12 cellular contexts compared by ENCODE assay signal in genomic region chr17:82300228-82300627, GRCh38. TPM values are rescaled to one million over a fixed set of nuclear protein-coding genes. Genes with fewer than 3 reads are reported as not detected.
DNase-seq lines count a peak whose midpoint lies in the region; ATAC-seq lines count a peak whose summit lies in the region.
"Had no signal": no experiment of that assay in that cellular context is flagged by ENCODE, and none has a peak within 500 bp of the region (broad histone marks: within the 10 kb centered on the region; RNA-seq: fewer than 3 reads in every experiment).

No MANE protein-coding gene starts in this region.

- POLR2A ChIA-PET in activated CD4-positive, alpha-beta T cell treated with anti-CD3 and anti-CD28 coated beads, Interleukin-2, amount 10 ng/mL, durations not matched to agents 7 days and 5 days (lab: Charles Lee) = interaction anchor here (1.2 kb wide), 1 partner anchor 21 kb away, joined by 3 read pairs; no protein-coding TSS in a partner anchor
- POLR2A ChIA-PET in activated naive CD8-positive, alpha-beta T cell treated with anti-CD3 and anti-CD28 coated beads, Interleukin-2, amount 10 ng/mL, durations not matched to agents 7 days and 5 days (lab: Charles Lee) = interaction anchor here (2.9 to 9.8 kb wide), 2 partner anchors 13 to 58 kb away, joined by 12 to 222 read pairs; partner anchors contain the start of gene CD7

- no peak for DNase-seq in activated CD4-positive, alpha-beta T cell treated with anti-CD3 and anti-CD28 coated beads, Interleukin-2, amount 10 ng/mL, durations not matched to agents 7 days and 5 days
- DNase-seq in activated CD4-positive, alpha-beta T cell treated with anti-CD3 and anti-CD28 coated beads for 1 hour = no peak
- no peak for DNase-seq in activated naive CD8-positive, alpha-beta T cell treated with anti-CD3 and anti-CD28 coated beads, Interleukin-2, amount 10 ng/mL, durations not matched to agents 7 days and 5 days
- DNase-seq in stimulated activated CD8-positive, alpha-beta memory T cell treated with anti-CD3 and anti-CD28 coated beads, Interleukin-4, amount 100 ng/mL, for 48 hours = peak; percentile 39
- DNase-seq in DMS79 treated with DMSO at 0.1 percent for 48 hours (lab: John Stamatoyannopoulos, UW) = no peak

- peaks cover 87% of the 10 kb centered on the region for H3K4me1 Mint-ChIP-seq in activated CD4-positive, alpha-beta T cell treated with anti-CD3 and anti-CD28 coated beads, Interleukin-2, amount 10 ng/mL, durations not matched to agents 7 days and 5 days
- H3K4me1 Mint-ChIP-seq in IgD-negative memory B cell = peaks cover 31 to 41% (median 35%) of the 10 kb centered on the region in 3 donors
- H3K4me1 Mint-ChIP-seq in activated naive CD8-positive, alpha-beta T cell treated with anti-CD3 and anti-CD28 coated beads, Interleukin-2, amount 10 ng/mL, durations not matched to agents 7 days and 5 days = peaks cover 67% of the 10 kb centered on the region

- CTCF ChIA-PET in activated CD4-positive, alpha-beta T cell treated with anti-CD3 and anti-CD28 coated beads, Interleukin-2, amount 10 ng/mL, durations not matched to agents 7 days and 5 days (lab: Charles Lee) = interaction anchor here (0.8 to 7.7 kb wide), 9 partner anchors 9 to 365 kb away, joined by 3 to 58 read pairs (median 6); partner anchors contain the start of gene CD7

- H3K36me3 Mint-ChIP-seq in activated CD4-positive, alpha-beta T cell treated with anti-CD3 and anti-CD28 coated beads, Interleukin-2, amount 10 ng/mL, durations not matched to agents 7 days and 5 days (ENCODE audit: low read depth) = no peaks in the 10 kb centered on the region
- H3K36me3 Mint-ChIP-seq in IgD-negative memory B cell = no peaks in the 10 kb centered on the region
- H3K36me3 Mint-ChIP-seq in activated naive CD8-positive, alpha-beta T cell treated with anti-CD3 and anti-CD28 coated beads, Interleukin-2, amount 10 ng/mL, durations not matched to agents 7 days and 5 days = no peaks in the 10 kb centered on the region

- H3K27ac Mint-ChIP-seq in activated CD4-positive, alpha-beta T cell treated with anti-CD3 and anti-CD28 coated beads, Interleukin-2, amount 10 ng/mL, durations not matched to agents 7 days and 5 days = peak overlapping the region; percentile 100
- H3K27ac Mint-ChIP-seq in IgD-negative memory B cell = peak overlapping the region; percentile 91 to 93 (median 92)
- peak overlapping the region; percentile 100 for H3K27ac Mint-ChIP-seq in activated naive CD8-positive, alpha-beta T cell treated with anti-CD3 and anti-CD28 coated beads, Interleukin-2, amount 10 ng/mL, durations not matched to agents 7 days and 5 days

- no peaks in the 10 kb centered on the region for H3K9me3 Mint-ChIP-seq in activated CD4-positive, alpha-beta T cell treated with anti-CD3 and anti-CD28 coated beads, Interleukin-2, amount 10 ng/mL, durations not matched to agents 7 days and 5 days
- no peaks in the 10 kb centered on the region for H3K9me3 Mint-ChIP-seq in IgD-negative memory B cell
- no peaks in the 10 kb centered on the region for H3K9me3 Mint-ChIP-seq in activated naive CD8-positive, alpha-beta T cell treated with anti-CD3 and anti-CD28 coated beads, Interleukin-2, amount 10 ng/mL, durations not matched to agents 7 days and 5 days

- peak overlapping the region; percentile 90 for H3K4me3 Mint-ChIP-seq in activated CD4-positive, alpha-beta T cell treated with anti-CD3 and anti-CD28 coated beads, Interleukin-2, amount 10 ng/mL, durations not matched to agents 7 days and 5 days
- peak overlapping the region in 3 of 4 donors; percentile 52 to 77 (median 67) for H3K4me3 Mint-ChIP-seq in IgD-negative memory B cell
- peak overlapping the region; percentile 89 for H3K4me3 Mint-ChIP-seq in activated naive CD8-positive, alpha-beta T cell treated with anti-CD3 and anti-CD28 coated beads, Interleukin-2, amount 10 ng/mL, durations not matched to agents 7 days and 5 days

- ATAC-seq in activated naive CD8-positive, alpha-beta T cell treated with anti-CD3 and anti-CD28 coated beads, Interleukin-2, amount 10 ng/mL, durations not matched to agents 7 days and 5 days (ENCODE audit: low read depth) = no peak
- ATAC-seq in HG03025 (IDR thresholded peaks at IDR 0.05; ENCODE audit: low FRiP score, unreplicated experiment) (no peak), HG03342 (IDR thresholded peaks at IDR 0.05; ENCODE audit: unreplicated experiment) (no peak)
- ATAC-seq: foreskin keratinocyte had no signal

- H3K27me3 Mint-ChIP-seq in activated CD4-positive, alpha-beta T cell treated with anti-CD3 and anti-CD28 coated beads, Interleukin-2, amount 10 ng/mL, durations not matched to agents 7 days and 5 days = no peaks in the 10 kb centered on the region
- peaks cover 1% of the 10 kb centered on the region for H3K27me3 Mint-ChIP-seq in IgD-negative memory B cell
- H3K27me3 Mint-ChIP-seq in activated naive CD8-positive, alpha-beta T cell treated with anti-CD3 and anti-CD28 coated beads, Interleukin-2, amount 10 ng/mL, durations not matched to agents 7 days and 5 days = no peaks in the 10 kb centered on the region

RNA-seq across cellular contexts. Expression of gene CD7, which starts 17.2 kb away (rescaled TPM):
- total RNA-seq in activated CD4-positive, alpha-beta T cell treated with anti-CD3 and anti-CD28 coated beads, Interleukin-2, amount 10 ng/mL, durations not matched to agents 7 days and 5 days = 100 to 1,000 TPM; 285 to 292 TPM
- polyA plus RNA-seq in IgD-negative memory B cell = 4.4 TPM
- total RNA-seq in activated naive CD8-positive, alpha-beta T cell treated with anti-CD3 and anti-CD28 coated beads, Interleukin-2, amount 10 ng/mL, durations not matched to agents 7 days and 5 days = 100 to 1,000 TPM; 286 to 320 TPM
- total RNA-seq: foreskin keratinocyte had no signal
- polyA plus RNA-seq: foreskin keratinocyte had no signal

RNA-seq across cellular contexts. Expression of gene CSNK1D, which starts 26.7 kb away (rescaled TPM):
- 100 to 1,000 TPM; 115 to 142 TPM for total RNA-seq in activated CD4-positive, alpha-beta T cell treated with anti-CD3 and anti-CD28 coated beads, Interleukin-2, amount 10 ng/mL, durations not matched to agents 7 days and 5 days
- 78.3 TPM for polyA plus RNA-seq in IgD-negative memory B cell
- 100 to 1,000 TPM; 135 to 140 TPM for total RNA-seq in activated naive CD8-positive, alpha-beta T cell treated with anti-CD3 and anti-CD28 coated beads, Interleukin-2, amount 10 ng/mL, durations not matched to agents 7 days and 5 days

RNA-seq across cellular contexts. Expression of gene SECTM1, which starts 33.3 kb away (rescaled TPM):
- total RNA-seq in activated CD4-positive, alpha-beta T cell treated with anti-CD3 and anti-CD28 coated beads, Interleukin-2, amount 10 ng/mL, durations not matched to agents 7 days and 5 days = 10 to 100 TPM; 16.4 TPM
- 0.83 TPM for polyA plus RNA-seq in IgD-negative memory B cell
- 1 to 10 TPM in 1 of 2 experiments, under 1 TPM in 1; 0.86 to 1.0 TPM for total RNA-seq in activated naive CD8-positive, alpha-beta T cell treated with anti-CD3 and anti-CD28 coated beads, Interleukin-2, amount 10 ng/mL, durations not matched to agents 7 days and 5 days

RNA-seq across cellular contexts. Expression of gene TEX19, which starts 58.8 kb away (rescaled TPM):
- under 1 TPM in 1 of 2 experiments, not detected in 1; 0.10 TPM for total RNA-seq in activated CD4-positive, alpha-beta T cell treated with anti-CD3 and anti-CD28 coated beads, Interleukin-2, amount 10 ng/mL, durations not matched to agents 7 days and 5 days
- polyA plus RNA-seq in IgD-negative memory B cell = 0.36 TPM
- total RNA-seq in activated naive CD8-positive, alpha-beta T cell treated with anti-CD3 and anti-CD28 coated beads, Interleukin-2, amount 10 ng/mL, durations not matched to agents 7 days and 5 days = not detected
- total RNA-seq: ascending aorta, left ventricle myocardium superior, uterus had no signal

Comparison
In these comparisons a context has a peak if more than half of its experiments do, and no peak if none do; other contexts are left out.
1. RNA of gene SECTM1, which starts 33.3 kb away (total RNA-seq): 16.4 TPM in activated CD4-positive, alpha-beta T cell treated with anti-CD3 and anti-CD28 coated beads, Interleukin-2, amount 10 ng/mL, durations not matched to agents 7 days and 5 days; 0.86 to 1.0 TPM in activated naive CD8-positive, alpha-beta T cell treated with anti-CD3 and anti-CD28 coated beads, Interleukin-2, amount 10 ng/mL, durations not matched to agents 7 days and 5 days; every median in the first group is over 4 times any median in the second.
2. Peak in every context shown above with its lines, with median percentiles within 50 percentile points of each other: H3K27ac Mint-ChIP-seq and H3K4me3 Mint-ChIP-seq.